21 cellular contexts compared by ENCODE assay signal in the genomic region with DNA sequence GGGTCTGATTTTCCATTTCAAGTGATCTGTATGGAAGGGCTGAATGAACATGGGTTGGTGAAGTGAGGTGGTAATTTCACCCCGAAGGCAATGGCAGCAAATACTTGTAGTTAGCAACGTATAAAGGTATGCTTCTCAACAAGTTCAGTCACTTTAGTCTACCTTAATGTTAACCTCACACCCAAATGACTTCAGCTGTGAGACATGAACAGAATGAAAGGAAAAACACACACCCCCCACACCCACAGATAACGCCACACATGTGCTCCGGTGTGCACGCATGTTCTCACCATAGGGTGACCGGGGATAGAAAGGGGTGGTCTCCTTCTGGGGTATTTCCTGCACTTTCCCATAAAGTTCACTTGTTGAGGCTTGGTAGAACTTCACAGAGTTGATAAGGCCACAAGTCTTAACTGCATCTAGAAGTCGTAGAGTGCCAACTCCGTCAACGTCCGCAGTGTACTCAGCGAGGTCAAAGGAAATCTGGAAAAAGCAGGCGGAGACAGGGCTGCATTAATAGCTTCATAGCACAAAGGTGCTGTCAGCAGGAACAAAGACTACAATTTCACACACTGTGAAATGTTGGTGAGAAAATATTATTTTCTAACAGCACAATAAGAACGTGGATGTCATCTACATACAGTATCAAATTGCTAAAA.
"Had no signal": no experiment of that assay in that cellular context is flagged by ENCODE, and none has a peak within 500 bp of the region (broad histone marks: within the 10 kb centered on the region; RNA-seq: fewer than 3 reads in every experiment).

No MANE protein-coding gene starts in this region.

- H3K27ac ChIP-seq: coronary artery, gastrocnemius medialis, left lung, parathyroid adenoma, right atrium auricular region, suprapubic skin, transverse colon had no signal

- H2AFZ ChIP-seq: parathyroid adenoma had no signal

- H3K9ac ChIP-seq: parathyroid adenoma had no signal

- H3K36me3 ChIP-seq: gastrocnemius medialis, left lung, right atrium auricular region, suprapubic skin, transverse colon had no signal

- H3K4me3 ChIP-seq: coronary artery, gastrocnemius medialis, left lung, mucosa of descending colon, right atrium auricular region, skin epidermis, suprapubic skin, transverse colon had no signal

- H3K9me3 ChIP-seq: gastrocnemius medialis, left lung, mucosa of descending colon, right atrium auricular region, suprapubic skin, transverse colon had no signal

- DNase-seq: dermis blood vessel endothelial cell; effector memory CD4-positive, alpha-beta T cell; gastrocnemius medialis; head of caudate nucleus; kidney; left cardiac atrium; left lung; mesenchymal stem cell; mucosa of descending colon; naive B cell; stimulated activated CD4-positive, alpha-beta T cell treated with anti-CD3 and anti-CD28 coated beads, Interleukin-15, amount 100 ng/mL, for 24 hours; stimulated activated CD4-positive, alpha-beta T cell treated with anti-CD3 and anti-CD28 coated beads, Interleukin-2, amount 100 ng/mL, for 48 hours; stimulated activated naive B cell treated with anti-CD40 and anti-IgM and Interleukin-4, amounts not matched to agents 10 μg/mL and 1 μg/mL and 100 μg/mL, for 72 hours; transverse colon had no signal

- FAIRE-seq: endothelial cell of umbilical vein, kidney had no signal

- H3K4me1 ChIP-seq: gastrocnemius medialis, left lung, parathyroid adenoma, right atrium auricular region, suprapubic skin, transverse colon had no signal

- ATAC-seq: gastrocnemius medialis; left cardiac atrium; left lung; mucosa of descending colon; natural killer cell treated with Interleukin-12 subunit alpha and Interleukin-12 subunit beta and Interleukin-15 and Interleukin-18, amount 100 ng/mL, for 72 hours; stimulated activated naive B cell treated with anti-CD40 and anti-IgM and Interleukin-4, amounts not matched to agents 10 μg/mL and 1 μg/mL and 100 μg/mL, for 72 hours had no signal

- H3K27me3 ChIP-seq: gastrocnemius medialis, left lung, right atrium auricular region, suprapubic skin, transverse colon had no signal
